16 cellular contexts compared by ENCODE assay signal in genomic region chr7:106794276-106795136, GRCh38.
A peak's percentile ranks its signal among the peaks of the same experiment; 100 is the strongest.
DNase-seq lines count a peak whose midpoint lies in the region; ATAC-seq, FAIRE-seq and TF ChIP-seq lines count a peak whose summit lies in the region.
"Had no signal": no experiment of that assay in that cellular context is flagged by ENCODE, and none has a peak within 500 bp of the region (broad histone marks: within the 10 kb centered on the region; RNA-seq: fewer than 3 reads in every experiment).

No MANE protein-coding gene starts in this region.

- WGBS in IMR-90 (ENCODE audit: extremely low coverage in 2 of 2, insufficient read length in 1 of 2), 2 experiments, result 57% methylated on average over 2 of the region's 6 CpGs; no CpG with 5 or more reads in 1 of the 2 experiments

- peak overlapping the region; percentile 32; the same call in 1 of the 2 replicates for H2BK120ac ChIP-seq in IMR-90 (ENCODE audit: low read depth, low read length)

- H3K27ac ChIP-seq in IMR-90 (ENCODE audit: insufficient read depth, low read length), result no peak overlapping the region
- H3K27ac ChIP-seq in upper lobe of right lung, result no peak overlapping the region

- H3K36me3 ChIP-seq in IMR-90 (ENCODE audit: control insufficient read depth, insufficient read depth, low read length) (no peaks in the 10 kb centered on the region), bronchial epithelial cell (ENCODE audit: control insufficient read depth, insufficient read depth, low read length) (no peaks in the 10 kb centered on the region), upper lobe of right lung (no peaks in the 10 kb centered on the region)

- H4K5ac ChIP-seq in IMR-90 (ENCODE audit: low read depth, low read length), result no peak overlapping the region

- no peaks in the 10 kb centered on the region for H4K20me1 ChIP-seq in IMR-90 (ENCODE audit: insufficient read depth, low read length)

- no TSS peak for BruUV-seq in IMR-90 (replicated peaks; lab: Mats Ljungman, UMichigan)

- peaks cover 3% of the 10 kb centered on the region; the same call in 1 of the 2 replicates for H3K9me1 ChIP-seq in IMR-90 (ENCODE audit: insufficient read depth, low read length)

- H4K8ac ChIP-seq in IMR-90 (ENCODE audit: low read depth in 2 of 2, low read length in 2 of 2), result no peak overlapping the region

- TF ChIP-seq CTCF in IMR-90 (conservative IDR thresholded peaks at IDR 0.05; ENCODE audit: low read depth, low read length) (no peak), bronchial epithelial cell (IDR thresholded peaks at IDR 0.05; ENCODE audit: insufficient read depth, low read length, severe bottlenecking) (no peak), upper lobe of right lung (IDR thresholded peaks at IDR 0.05) (no peak)

- peak overlapping the region; percentile 41; the same call in 1 of the 3 replicates for H2BK15ac ChIP-seq in IMR-90 (ENCODE audit: low read depth, low read length)

- no peak overlapping the region for H3K23ac ChIP-seq in IMR-90 (ENCODE audit: low read depth, low read length)

- H3K4me3 ChIP-seq in IMR-90 (ENCODE audit: insufficient read depth, low read depth, low read length), result no peak overlapping the region
- no peak overlapping the region for H3K4me3 ChIP-seq in bronchial epithelial cell (ENCODE audit: low read depth, low read length)
- H3K4me3 ChIP-seq in upper lobe of right lung, result no peak overlapping the region

- in situ Hi-C loops in IMR-90 (cut with MboI; ENCODE audit: low sequenced_read_pairs), result loop anchor here (5.0 kb wide), 1 partner anchor 353 kb away; no protein-coding TSS in a partner anchor

- FAIRE-seq in bronchial epithelial cell (lab: Jason Lieb, UNC), result peak; percentile 13
- FAIRE-seq: HepG2 had no signal

- no peak overlapping the region for H2BK5ac ChIP-seq in IMR-90 (ENCODE audit: low read depth, low read length, poor library complexity, severe bottlenecking)

- no peaks in the 10 kb centered on the region for H3K79me1 ChIP-seq in IMR-90 (ENCODE audit: low read depth in 1 of 2, low read length in 2 of 2)

- no peak overlapping the region for H3K56ac ChIP-seq in IMR-90 (ENCODE audit: extremely low read depth, insufficient read depth, low read length)

- TF ChIP-seq RAD21 in IMR-90 (IDR thresholded peaks at IDR 0.05; ENCODE audit: low read length), result no peak

- no peak overlapping the region for H2AK9ac ChIP-seq in IMR-90 (replicated peaks; ENCODE audit: low read depth, low read length, poor library complexity)

- intact Hi-C loops in IMR-90 (cut with micrococcal nuclease), result loop anchor here (5.0 kb wide), 2 partner anchors 253 to 373 kb away; partner anchors contain the start of gene HBP1
- intact Hi-C loops in upper lobe of right lung (cut with DNase I), result no loop called here

- H4K91ac ChIP-seq in IMR-90 (ENCODE audit: insufficient read depth, low read depth, low read length), result peak overlapping the region; percentile 49; the same call in 1 of the 2 replicates

- H3K4me2 ChIP-seq in IMR-90 (ENCODE audit: low read depth, low read length), result no peak overlapping the region

- no peak overlapping the region for H3K9ac ChIP-seq in IMR-90 (ENCODE audit: low read depth, low read length)

- POLR2A ChIA-PET in IMR-90 (lab: Charles Lee; ENCODE audit: unreplicated experiment), result no interaction called here

- peak overlapping the region; percentile 39; the same call in 1 of the 2 replicates for H2BK20ac ChIP-seq in IMR-90 (ENCODE audit: low read depth, low read length)

- H3K9me3 ChIP-seq in IMR-90 (ENCODE audit: control insufficient read depth, insufficient read depth, low read length), result no peaks in the 10 kb centered on the region
- H3K9me3 ChIP-seq in upper lobe of right lung, result no peaks in the 10 kb centered on the region

- peak; percentile 42 for DNase-seq in NCI-H748 (lab: John Stamatoyannopoulos, UW; ENCODE audit: unreplicated experiment)
- DNase-seq in NCI-H748 treated with DMSO at 0.1 percent for 48 hours (lab: John Stamatoyannopoulos, UW), result no peak
- DNase-seq in IMR-90, result no peak
- no peak for DNase-seq in bronchial epithelial cell (ENCODE audit: low read depth)
- no peak for DNase-seq in upper lobe of right lung
- no peak for DNase-seq in activated CD4-positive, CD25-positive, alpha-beta regulatory T cell treated with anti-CD3 and anti-CD28 coated beads, Interleukin-2, amount 50 U/mL, for 72 hours
- DNase-seq: COR-L47, DMS53, MM.1S, NCI-H1105 treated with DMSO at 0.1 percent for 48 hours, NCI-H1694 treated with DMSO at 0.1 percent for 48 hours, OCI-M1, SHP77 treated with DMSO at 0.1 percent for 48 hours had no signal

- H3K27me3 ChIP-seq in IMR-90 (ENCODE audit: control insufficient read depth, insufficient read depth, low read length) (no peaks in the 10 kb centered on the region), bronchial epithelial cell (ENCODE audit: control insufficient read depth, insufficient read depth, low read length) (peaks cover 3% of the 10 kb centered on the region), upper lobe of right lung (no peaks in the 10 kb centered on the region)

- CTCF ChIA-PET in IMR-90 (lab: Yijun Ruan, JAX), result no interaction called here

- H2AFZ ChIP-seq in IMR-90 (replicated peaks; ENCODE audit: low read length, poor library complexity), result no peak overlapping the region

- peaks cover 9% of the 10 kb centered on the region; the same call in 1 of the 2 replicates for H3K4me1 ChIP-seq in IMR-90 (ENCODE audit: control insufficient read depth, insufficient read depth, low read length)
- no peaks in the 10 kb centered on the region for H3K4me1 ChIP-seq in upper lobe of right lung

- H3K14ac ChIP-seq in IMR-90 (replicated peaks; ENCODE audit: low read depth, low read length), result no peak overlapping the region

- peak overlapping the region; percentile 68 for H2AK5ac ChIP-seq in IMR-90 (ENCODE audit: low read depth, low read length)

- H3K18ac ChIP-seq in IMR-90 (ENCODE audit: low read depth, low read length), result no peak overlapping the region

- no peak for ATAC-seq in IMR-90 (ENCODE audit: low read depth)
- peak; percentile 34 for ATAC-seq in upper lobe of right lung
- no peak for ATAC-seq in GM21360 (IDR thresholded peaks at IDR 0.05; ENCODE audit: unreplicated experiment)
- ATAC-seq: HCT116, HepG2 had no signal

- no peak for TF ChIP-seq POLR2A in IMR-90 (IDR thresholded peaks at IDR 0.05; ENCODE audit: low read depth, low read length)

- dilution Hi-C loops in IMR-90 (cut with HindIII; ENCODE audit: low sequenced_read_pairs, unreplicated experiment), result no loop called here

- peak overlapping the region; percentile 5; the same call in 1 of the 2 replicates for H3K4ac ChIP-seq in IMR-90 (ENCODE audit: low read depth, low read length)

TF ChIP-seq in IMR-90, 13 proteins besides CTCF, POLR2A, EP300 and RAD21:
- no peak for TF ChIP-seq MAZ (IDR thresholded peaks at IDR 0.05; ENCODE audit: borderline replicate concordance, low read depth, low read length)
- no peak for TF ChIP-seq BHLHE40 (IDR thresholded peaks at IDR 0.05; ENCODE audit: low read depth, low read length)
- no peak for TF ChIP-seq USF2 (IDR thresholded peaks at IDR 0.05; ENCODE audit: low read depth, low read length)
- no peak for TF ChIP-seq RFX5 (IDR thresholded peaks at IDR 0.05; ENCODE audit: low read depth, low read length)
- no peak for TF ChIP-seq CHD1 (IDR thresholded peaks at IDR 0.05; ENCODE audit: low read depth, low read length)
- no peak for TF ChIP-seq ELK1 (IDR thresholded peaks at IDR 0.05; ENCODE audit: borderline replicate concordance, low read depth, low read length)
- no peak for TF ChIP-seq CEBPB (IDR thresholded peaks at IDR 0.05; ENCODE audit: low read depth, low read length)
- TF ChIP-seq SMC3 (IDR thresholded peaks at IDR 0.05; ENCODE audit: low read depth, low read length), result no peak
- no peak for TF ChIP-seq NFE2L2 (IDR thresholded peaks at IDR 0.05; ENCODE audit: low read depth, low read length)
- TF ChIP-seq MAFK (IDR thresholded peaks at IDR 0.05; ENCODE audit: low read depth, low read length), result no peak
- TF ChIP-seq MXI1 (IDR thresholded peaks at IDR 0.05; ENCODE audit: borderline replicate concordance, low read depth, low read length), result no peak
- no peak for TF ChIP-seq FOS (IDR thresholded peaks at IDR 0.05; ENCODE audit: low read depth, low read length)
- no peak for TF ChIP-seq RCOR1 (IDR thresholded peaks at IDR 0.05; ENCODE audit: insufficient replicate concordance, low read length)
